ENCODE assay signal across 1 cellular context in the genomic region with DNA sequence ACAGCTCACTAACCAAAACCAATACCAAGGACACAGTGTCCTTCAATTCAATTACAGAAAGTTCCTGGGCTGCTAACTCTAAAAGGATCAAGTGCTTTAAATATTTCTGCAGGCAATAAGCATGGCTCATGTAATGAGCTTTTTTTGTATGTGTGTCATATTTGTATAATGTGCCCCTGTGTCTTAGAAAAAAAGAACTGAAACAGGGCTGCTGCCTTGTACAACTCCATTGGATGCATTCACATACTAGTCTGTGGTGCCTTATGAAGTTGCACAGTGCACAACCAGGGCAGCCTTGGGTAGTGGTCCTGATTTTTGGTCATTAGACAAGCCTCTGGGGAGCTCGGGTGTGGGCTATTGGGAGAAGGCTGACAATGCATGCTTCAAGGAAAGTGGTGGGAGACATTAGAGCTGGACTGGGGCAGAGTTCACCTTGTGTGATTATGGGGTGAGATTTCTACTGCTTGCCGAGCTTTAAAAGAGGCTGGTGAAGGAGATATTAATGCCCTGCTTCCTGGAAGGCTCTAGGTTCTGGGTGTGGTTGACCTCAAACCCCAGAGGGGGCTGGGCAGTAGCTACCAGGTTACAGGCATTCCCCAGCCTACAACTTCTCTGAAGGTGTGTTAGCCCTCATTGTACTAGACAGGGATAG.
TF ChIP-seq lines count a peak whose summit lies in the region.

No MANE protein-coding gene starts in this region.

TF ChIP-seq in K562, 482 proteins besides CTCF, POLR2A, EP300 and RAD21 (continued from another document and continues in another):
- TF ChIP-seq, protein P1, sequence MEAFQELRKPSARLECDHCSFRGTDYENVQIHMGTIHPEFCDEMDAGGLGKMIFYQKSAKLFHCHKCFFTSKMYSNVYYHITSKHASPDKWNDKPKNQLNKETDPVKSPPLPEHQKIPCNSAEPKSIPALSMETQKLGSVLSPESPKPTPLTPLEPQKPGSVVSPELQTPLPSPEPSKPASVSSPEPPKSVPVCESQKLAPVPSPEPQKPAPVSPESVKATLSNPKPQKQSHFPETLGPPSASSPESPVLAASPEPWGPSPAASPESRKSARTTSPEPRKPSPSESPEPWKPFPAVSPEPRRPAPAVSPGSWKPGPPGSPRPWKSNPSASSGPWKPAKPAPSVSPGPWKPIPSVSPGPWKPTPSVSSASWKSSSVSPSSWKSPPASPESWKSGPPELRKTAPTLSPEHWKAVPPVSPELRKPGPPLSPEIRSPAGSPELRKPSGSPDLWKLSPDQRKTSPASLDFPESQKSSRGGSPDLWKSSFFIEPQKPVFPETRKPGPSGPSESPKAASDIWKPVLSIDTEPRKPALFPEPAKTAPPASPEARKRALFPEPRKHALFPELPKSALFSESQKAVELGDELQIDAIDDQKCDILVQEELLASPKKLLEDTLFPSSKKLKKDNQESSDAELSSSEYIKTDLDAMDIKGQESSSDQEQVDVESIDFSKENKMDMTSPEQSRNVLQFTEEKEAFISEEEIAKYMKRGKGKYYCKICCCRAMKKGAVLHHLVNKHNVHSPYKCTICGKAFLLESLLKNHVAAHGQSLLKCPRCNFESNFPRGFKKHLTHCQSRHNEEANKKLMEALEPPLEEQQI (IDR thresholded peaks at IDR 0.05), result 0 out of 2 replicates have a peak, but pooled peaks have one; percentile 46
- TF ChIP-seq HDAC3 (IDR thresholded peaks at IDR 0.05; ENCODE audit: borderline replicate concordance, partially characterized antibody) (peak; percentile 39), CBFA2T2 (conservative IDR thresholded peaks at IDR 0.05) (peak; percentile 71), FOXJ2 (tag; IDR thresholded peaks at IDR 0.05) (no peak), TRIM24 (IDR thresholded peaks at IDR 0.05) (peak in 1 of 2 experiments; percentile 73; a peak in 2 of 4 replicates), HDGF (IDR thresholded peaks at IDR 0.05) (no peak), ZNF239 (CRISPR knock-in tag; IDR thresholded peaks at IDR 0.05) (no peak), KLF16 (IDR thresholded peaks at IDR 0.05) (0 out of 2 replicates have a peak, but pooled peaks have one; percentile 47), RBM22 (IDR thresholded peaks at IDR 0.05; ENCODE audit: low read depth, low read length, poor library complexity, severe bottlenecking) (no peak), U2AF1 (optimal IDR thresholded peaks at IDR 0.05; ENCODE audit: low read depth, low read length) (no peak), TEAD1 (CRISPR knock-in tag; IDR thresholded peaks at IDR 0.05) (no peak), NELFE (IDR thresholded peaks at IDR 0.05; ENCODE audit: insufficient read depth, insufficient read length) (no peak), LEF1 (IDR thresholded peaks at IDR 0.05) (0 out of 2 replicates have a peak, but pooled peaks have one; percentile 51), CBX1 (IDR thresholded peaks at IDR 0.05; ENCODE audit: low read depth) (no peak), IRF9 (tag; IDR thresholded peaks at IDR 0.05) (no peak), ZKSCAN1 (IDR thresholded peaks at IDR 0.05; ENCODE audit: low read depth, low read length) (no peak), TAF7 (tag; IDR thresholded peaks at IDR 0.05) (no peak), CEBPB (tag; IDR thresholded peaks at IDR 0.05) (no peak), ARID3B (CRISPR knock-in tag; IDR thresholded peaks at IDR 0.05; ENCODE audit: borderline replicate concordance) (no peak), TBL1XR1 (IDR thresholded peaks at IDR 0.05; ENCODE audit: low read length in 2 of 2) (peak; percentile 57 to 70; a peak in 2 of 4 replicates), FOXK2 (conservative IDR thresholded peaks at IDR 0.05 in 1 of 2, IDR thresholded peaks at IDR 0.05 in 1 of 2; ENCODE audit: low read depth in 2 of 2) (no peak), THRB (CRISPR knock-in tag; conservative IDR thresholded peaks at IDR 0.05) (no peak), SPI1 (IDR thresholded peaks at IDR 0.05; ENCODE audit: borderline replicate concordance, low read depth, low read length) (no peak), HDAC8 (tag; IDR thresholded peaks at IDR 0.05) (no peak), MIER1 (IDR thresholded peaks at IDR 0.05; ENCODE audit: low read depth) (no peak), LCOR (CRISPR knock-in tag; IDR thresholded peaks at IDR 0.05) (peak; percentile 29; the same call in 1 of the 2 replicates), NFXL1 (CRISPR knock-in tag; IDR thresholded peaks at IDR 0.05) (no peak), KDM1A (IDR thresholded peaks at IDR 0.05) (peak; percentile 98), PCBP1 (IDR thresholded peaks at IDR 0.05; ENCODE audit: low read depth, low read length, poor library complexity, severe bottlenecking) (no peak), BHLHE40 (IDR thresholded peaks at IDR 0.05; ENCODE audit: low read length) (no peak), ID3 (CRISPR knock-in tag; IDR thresholded peaks at IDR 0.05) (no peak), ID3 (tag; IDR thresholded peaks at IDR 0.05) (no peak), MBD2 (IDR thresholded peaks at IDR 0.05; ENCODE audit: borderline replicate concordance, low read depth) (no peak), ZNF57 (CRISPR knock-in tag; IDR thresholded peaks at IDR 0.05) (no peak), HDAC6 (IDR thresholded peaks at IDR 0.05; ENCODE audit: low read depth, low read length) (no peak), PHTF2 (CRISPR knock-in tag; IDR thresholded peaks at IDR 0.05) (no peak), CHCHD3 (CRISPR knock-in tag; IDR thresholded peaks at IDR 0.05) (no peak)
- TF ChIP-seq, protein P2, sequence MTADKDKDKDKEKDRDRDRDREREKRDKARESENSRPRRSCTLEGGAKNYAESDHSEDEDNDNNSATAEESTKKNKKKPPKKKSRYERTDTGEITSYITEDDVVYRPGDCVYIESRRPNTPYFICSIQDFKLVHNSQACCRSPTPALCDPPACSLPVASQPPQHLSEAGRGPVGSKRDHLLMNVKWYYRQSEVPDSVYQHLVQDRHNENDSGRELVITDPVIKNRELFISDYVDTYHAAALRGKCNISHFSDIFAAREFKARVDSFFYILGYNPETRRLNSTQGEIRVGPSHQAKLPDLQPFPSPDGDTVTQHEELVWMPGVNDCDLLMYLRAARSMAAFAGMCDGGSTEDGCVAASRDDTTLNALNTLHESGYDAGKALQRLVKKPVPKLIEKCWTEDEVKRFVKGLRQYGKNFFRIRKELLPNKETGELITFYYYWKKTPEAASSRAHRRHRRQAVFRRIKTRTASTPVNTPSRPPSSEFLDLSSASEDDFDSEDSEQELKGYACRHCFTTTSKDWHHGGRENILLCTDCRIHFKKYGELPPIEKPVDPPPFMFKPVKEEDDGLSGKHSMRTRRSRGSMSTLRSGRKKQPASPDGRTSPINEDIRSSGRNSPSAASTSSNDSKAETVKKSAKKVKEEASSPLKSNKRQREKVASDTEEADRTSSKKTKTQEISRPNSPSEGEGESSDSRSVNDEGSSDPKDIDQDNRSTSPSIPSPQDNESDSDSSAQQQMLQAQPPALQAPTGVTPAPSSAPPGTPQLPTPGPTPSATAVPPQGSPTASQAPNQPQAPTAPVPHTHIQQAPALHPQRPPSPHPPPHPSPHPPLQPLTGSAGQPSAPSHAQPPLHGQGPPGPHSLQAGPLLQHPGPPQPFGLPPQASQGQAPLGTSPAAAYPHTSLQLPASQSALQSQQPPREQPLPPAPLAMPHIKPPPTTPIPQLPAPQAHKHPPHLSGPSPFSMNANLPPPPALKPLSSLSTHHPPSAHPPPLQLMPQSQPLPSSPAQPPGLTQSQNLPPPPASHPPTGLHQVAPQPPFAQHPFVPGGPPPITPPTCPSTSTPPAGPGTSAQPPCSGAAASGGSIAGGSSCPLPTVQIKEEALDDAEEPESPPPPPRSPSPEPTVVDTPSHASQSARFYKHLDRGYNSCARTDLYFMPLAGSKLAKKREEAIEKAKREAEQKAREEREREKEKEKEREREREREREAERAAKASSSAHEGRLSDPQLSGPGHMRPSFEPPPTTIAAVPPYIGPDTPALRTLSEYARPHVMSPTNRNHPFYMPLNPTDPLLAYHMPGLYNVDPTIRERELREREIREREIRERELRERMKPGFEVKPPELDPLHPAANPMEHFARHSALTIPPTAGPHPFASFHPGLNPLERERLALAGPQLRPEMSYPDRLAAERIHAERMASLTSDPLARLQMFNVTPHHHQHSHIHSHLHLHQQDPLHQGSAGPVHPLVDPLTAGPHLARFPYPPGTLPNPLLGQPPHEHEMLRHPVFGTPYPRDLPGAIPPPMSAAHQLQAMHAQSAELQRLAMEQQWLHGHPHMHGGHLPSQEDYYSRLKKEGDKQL (CRISPR knock-in tag; IDR thresholded peaks at IDR 0.05; ENCODE audit: borderline replicate concordance), result no peak
